ENCODE assay signal across 24 cellular contexts in genomic region chr3:126483321-126483761, GRCh38. TPM values are rescaled to one million over a fixed set of nuclear protein-coding genes. Genes with fewer than 3 reads are reported as not detected.
"Had no signal": no experiment of that assay in that cellular context is flagged by ENCODE, and none has a peak within 500 bp of the region (broad histone marks: within the 10 kb centered on the region; RNA-seq: fewer than 3 reads in every experiment).

No MANE protein-coding gene starts in this region.

- H3K4me3 ChIP-seq: K562, SJCRH30 had no signal

- H3K27me3 ChIP-seq: SJCRH30 had no signal

- H3K9me3 ChIP-seq: SJCRH30 had no signal

- H3K27ac ChIP-seq: KMS-11, SJCRH30 had no signal

- H3K9ac ChIP-seq: KMS-11 had no signal

- FAIRE-seq: K562, RCC 7860 had no signal

- DNase-seq: Kasumi-1, MM.1S, NCI-H1092 treated with DMSO at 0.1 percent for 48 hours, NCI-H1436, NCI-H187, NCI-H2029, NCI-H2081 treated with DMSO at 0.1 percent for 48 hours, NCI-H2171, NCI-H226, NCI-H446, NCI-H510A, NCI-H524 treated with DMSO at 0.1 percent for 48 hours, NCI-H69, NCI-H774, RPMI8226, SHP77, SJCRH30 had no signal

- ATAC-seq: K562, SK-N-SH treated with all-trans-retinoic acid at 6 μM for 48 hours had no signal

- H3K36me3 ChIP-seq: SJCRH30 had no signal

- H3K4me2 ChIP-seq: KMS-11 had no signal

RNA-seq across cellular contexts. Expression of gene UROC1, which starts 34.2 kb away (rescaled TPM):
- total RNA-seq: K562, SJCRH30 had no signal
- polyA plus RNA-seq: IgD-negative memory B cell, K562 had no signal

RNA-seq across cellular contexts. Expression of gene CHST13, which starts 40.6 kb away (rescaled TPM):
- total RNA-seq: HT1080, K562, M059J, SJCRH30 had no signal
- polyA plus RNA-seq: IgD-negative memory B cell, K562 had no signal
